ENCODE assay signal across 1 cellular context in the genomic region with DNA sequence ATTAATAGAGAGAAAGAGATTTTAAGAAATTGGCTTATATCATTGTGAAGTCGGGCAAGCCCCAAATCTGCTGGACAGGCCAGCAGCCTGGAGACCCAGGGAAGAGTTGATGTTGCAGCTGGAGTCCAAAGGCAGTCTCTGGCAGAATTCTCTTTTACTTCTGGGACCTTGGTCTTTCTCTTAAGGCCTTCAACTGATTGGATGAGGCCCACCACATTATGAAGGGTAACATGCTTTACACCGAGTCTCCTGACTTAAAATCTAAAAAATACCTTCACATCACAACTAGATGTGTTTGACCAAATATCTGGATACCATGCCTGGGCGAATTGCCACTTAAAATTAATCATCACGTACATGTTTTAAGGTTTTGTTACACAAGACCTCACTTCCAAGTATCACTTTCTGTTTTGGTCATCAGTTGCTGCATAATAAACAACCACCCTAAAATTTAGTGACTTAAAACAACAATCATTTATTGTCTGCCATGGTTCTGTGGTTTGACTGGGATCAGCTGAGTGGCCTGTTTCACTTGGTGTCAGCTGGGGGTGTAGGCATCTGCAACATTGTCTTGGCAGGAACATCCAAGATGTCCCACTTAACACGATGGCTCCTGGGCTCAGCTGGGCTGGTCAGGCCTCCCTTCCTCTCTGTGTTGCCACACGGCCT.
TF ChIP-seq lines count a peak whose summit lies in the region.

No MANE protein-coding gene starts in this region.

TF ChIP-seq in GM12878, 131 proteins besides CTCF, POLR2A, EP300 and RAD21 (continued from another document and continues in another):
- TF ChIP-seq, protein P1, sequence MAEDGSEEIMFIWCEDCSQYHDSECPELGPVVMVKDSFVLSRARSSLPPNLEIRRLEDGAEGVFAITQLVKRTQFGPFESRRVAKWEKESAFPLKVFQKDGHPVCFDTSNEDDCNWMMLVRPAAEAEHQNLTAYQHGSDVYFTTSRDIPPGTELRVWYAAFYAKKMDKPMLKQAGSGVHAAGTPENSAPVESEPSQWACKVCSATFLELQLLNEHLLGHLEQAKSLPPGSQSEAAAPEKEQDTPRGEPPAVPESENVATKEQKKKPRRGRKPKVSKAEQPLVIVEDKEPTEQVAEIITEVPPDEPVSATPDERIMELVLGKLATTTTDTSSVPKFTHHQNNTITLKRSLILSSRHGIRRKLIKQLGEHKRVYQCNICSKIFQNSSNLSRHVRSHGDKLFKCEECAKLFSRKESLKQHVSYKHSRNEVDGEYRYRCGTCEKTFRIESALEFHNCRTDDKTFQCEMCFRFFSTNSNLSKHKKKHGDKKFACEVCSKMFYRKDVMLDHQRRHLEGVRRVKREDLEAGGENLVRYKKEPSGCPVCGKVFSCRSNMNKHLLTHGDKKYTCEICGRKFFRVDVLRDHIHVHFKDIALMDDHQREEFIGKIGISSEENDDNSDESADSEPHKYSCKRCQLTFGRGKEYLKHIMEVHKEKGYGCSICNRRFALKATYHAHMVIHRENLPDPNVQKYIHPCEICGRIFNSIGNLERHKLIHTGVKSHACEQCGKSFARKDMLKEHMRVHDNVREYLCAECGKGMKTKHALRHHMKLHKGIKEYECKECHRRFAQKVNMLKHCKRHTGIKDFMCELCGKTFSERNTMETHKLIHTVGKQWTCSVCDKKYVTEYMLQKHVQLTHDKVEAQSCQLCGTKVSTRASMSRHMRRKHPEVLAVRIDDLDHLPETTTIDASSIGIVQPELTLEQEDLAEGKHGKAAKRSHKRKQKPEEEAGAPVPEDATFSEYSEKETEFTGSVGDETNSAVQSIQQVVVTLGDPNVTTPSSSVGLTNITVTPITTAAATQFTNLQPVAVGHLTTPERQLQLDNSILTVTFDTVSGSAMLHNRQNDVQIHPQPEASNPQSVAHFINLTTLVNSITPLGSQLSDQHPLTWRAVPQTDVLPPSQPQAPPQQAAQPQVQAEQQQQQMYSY (CRISPR knock-in tag; IDR thresholded peaks at IDR 0.05): no peak
- TF ChIP-seq IKZF1 (conservative IDR thresholded peaks at IDR 0.05): peak; percentile 74
- no peak for TF ChIP-seq ZNF384 (IDR thresholded peaks at IDR 0.05; ENCODE audit: borderline replicate concordance, low read depth, low read length)
- TF ChIP-seq NFXL1 (IDR thresholded peaks at IDR 0.05; ENCODE audit: borderline replicate concordance): no peak
- no peak for TF ChIP-seq NKRF (conservative IDR thresholded peaks at IDR 0.05)
- TF ChIP-seq TAF1 (IDR thresholded peaks at IDR 0.05; ENCODE audit: borderline replicate concordance, low read depth, low read length): no peak
- TF ChIP-seq FOS (IDR thresholded peaks at IDR 0.05; ENCODE audit: borderline replicate concordance, extremely low read depth, insufficient read length): no peak
- TF ChIP-seq, protein P2, sequence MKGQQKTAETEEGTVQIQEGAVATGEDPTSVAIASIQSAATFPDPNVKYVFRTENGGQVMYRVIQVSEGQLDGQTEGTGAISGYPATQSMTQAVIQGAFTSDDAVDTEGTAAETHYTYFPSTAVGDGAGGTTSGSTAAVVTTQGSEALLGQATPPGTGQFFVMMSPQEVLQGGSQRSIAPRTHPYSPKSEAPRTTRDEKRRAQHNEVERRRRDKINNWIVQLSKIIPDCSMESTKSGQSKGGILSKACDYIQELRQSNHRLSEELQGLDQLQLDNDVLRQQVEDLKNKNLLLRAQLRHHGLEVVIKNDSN (IDR thresholded peaks at IDR 0.05; ENCODE audit: borderline replicate concordance, extremely low read length, insufficient read depth, low read depth, low read length): no peak
- TF ChIP-seq MEF2A (IDR thresholded peaks at IDR 0.05; ENCODE audit: insufficient read depth, low read depth, low read length): no peak
- 0 out of 2 replicates have a peak, but pooled peaks have one; percentile 20 for TF ChIP-seq BACH1 (IDR thresholded peaks at IDR 0.05; ENCODE audit: borderline replicate concordance)
- TF ChIP-seq, protein P3, sequence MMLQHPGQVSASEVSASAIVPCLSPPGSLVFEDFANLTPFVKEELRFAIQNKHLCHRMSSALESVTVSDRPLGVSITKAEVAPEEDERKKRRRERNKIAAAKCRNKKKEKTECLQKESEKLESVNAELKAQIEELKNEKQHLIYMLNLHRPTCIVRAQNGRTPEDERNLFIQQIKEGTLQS (IDR thresholded peaks at IDR 0.05; ENCODE audit: borderline replicate concordance, extremely low read depth, low read depth, low read length): no peak
- no peak for TF ChIP-seq SMC3 (IDR thresholded peaks at IDR 0.05; ENCODE audit: borderline replicate concordance, low read length)
- TF ChIP-seq PML (IDR thresholded peaks at IDR 0.05; ENCODE audit: low read length): no peak
- TF ChIP-seq MTA2 (IDR thresholded peaks at IDR 0.05; ENCODE audit: low read depth): peak; percentile 91
- no peak for TF ChIP-seq ZNF274 (IDR thresholded peaks at IDR 0.05; ENCODE audit: insufficient read depth, insufficient read length)
- no peak for TF ChIP-seq KDM1A (IDR thresholded peaks at IDR 0.05; ENCODE audit: borderline replicate concordance)
- 0 out of 3 replicates have a peak, but pooled peaks of 1 of the 2 experiments have one; percentile 8 for TF ChIP-seq EGR1 (IDR thresholded peaks at IDR 0.05; ENCODE audit: borderline replicate concordance in 1 of 2, low read depth in 2 of 2, low read length in 2 of 2)
- no peak for TF ChIP-seq ZNF24 (IDR thresholded peaks at IDR 0.05)
- TF ChIP-seq NFIC (IDR thresholded peaks at IDR 0.05; ENCODE audit: low read depth, low read length): peak; percentile 79
- no peak for TF ChIP-seq NR2C2 (IDR thresholded peaks at IDR 0.05; ENCODE audit: borderline replicate concordance, control insufficient read depth, insufficient read length, low read depth)
- peak; percentile 95 for TF ChIP-seq JUNB (IDR thresholded peaks at IDR 0.05)
- TF ChIP-seq IKZF2 (IDR thresholded peaks at IDR 0.05): peak; percentile 80 to 86
- peak in 1 of 2 experiments; percentile 82; a peak in 1 of 4 replicates for TF ChIP-seq ETV6 (conservative IDR thresholded peaks at IDR 0.05 in 1 of 2, IDR thresholded peaks at IDR 0.05 in 1 of 2; ENCODE audit: borderline replicate concordance in 1 of 2, low read depth in 1 of 2)
- TF ChIP-seq HDAC2 (IDR thresholded peaks at IDR 0.05): no peak
- TF ChIP-seq NR2C1 (IDR thresholded peaks at IDR 0.05): no peak
- 0 out of 2 replicates have a peak, but pooled peaks have one; percentile 28 for TF ChIP-seq CBX5 (IDR thresholded peaks at IDR 0.05; ENCODE audit: low read depth)
- no peak for TF ChIP-seq MYB (IDR thresholded peaks at IDR 0.05; ENCODE audit: borderline replicate concordance, low read depth, low read length)
- 0 out of 2 replicates have a peak, but pooled peaks have one; percentile 12 for TF ChIP-seq YY1 (IDR thresholded peaks at IDR 0.05; ENCODE audit: low read depth, low read length)
- no peak for TF ChIP-seq EZH2 (IDR thresholded peaks at IDR 0.05; ENCODE audit: borderline replicate concordance, control insufficient read depth, low read depth, low read length)
- peak; percentile 72; the same call in 1 of the 2 replicates for TF ChIP-seq ZNF217 (IDR thresholded peaks at IDR 0.05)
- TF ChIP-seq RUNX3 (IDR thresholded peaks at IDR 0.05; ENCODE audit: low read length): peak; percentile 96
- TF ChIP-seq TBL1XR1 (IDR thresholded peaks at IDR 0.05; ENCODE audit: low read depth, low read length): peak; percentile 53
- peak; percentile 83 for TF ChIP-seq DPF2 (IDR thresholded peaks at IDR 0.05)
- TF ChIP-seq SKIL (IDR thresholded peaks at IDR 0.05; ENCODE audit: low read depth, poor library complexity, severe bottlenecking): peak; percentile 79
- TF ChIP-seq, protein P4, sequence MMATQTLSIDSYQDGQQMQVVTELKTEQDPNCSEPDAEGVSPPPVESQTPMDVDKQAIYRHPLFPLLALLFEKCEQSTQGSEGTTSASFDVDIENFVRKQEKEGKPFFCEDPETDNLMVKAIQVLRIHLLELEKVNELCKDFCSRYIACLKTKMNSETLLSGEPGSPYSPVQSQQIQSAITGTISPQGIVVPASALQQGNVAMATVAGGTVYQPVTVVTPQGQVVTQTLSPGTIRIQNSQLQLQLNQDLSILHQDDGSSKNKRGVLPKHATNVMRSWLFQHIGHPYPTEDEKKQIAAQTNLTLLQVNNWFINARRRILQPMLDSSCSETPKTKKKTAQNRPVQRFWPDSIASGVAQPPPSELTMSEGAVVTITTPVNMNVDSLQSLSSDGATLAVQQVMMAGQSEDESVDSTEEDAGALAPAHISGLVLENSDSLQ (IDR thresholded peaks at IDR 0.05): no peak; the same call in 1 of the 2 replicates
- no peak for TF ChIP-seq TCF3 (IDR thresholded peaks at IDR 0.05; ENCODE audit: borderline replicate concordance, insufficient read depth, low read depth, low read length)
- no peak for TF ChIP-seq ZZZ3 (IDR thresholded peaks at IDR 0.05; ENCODE audit: control insufficient read depth, insufficient read length, low read depth)
- TF ChIP-seq KAT2A (conservative IDR thresholded peaks at IDR 0.05; ENCODE audit: control insufficient read depth, low read depth, low read length): no peak
- peak; percentile 80 for TF ChIP-seq CBFB (IDR thresholded peaks at IDR 0.05; ENCODE audit: low read depth)
- TF ChIP-seq LARP7 (IDR thresholded peaks at IDR 0.05): no peak
- no peak for TF ChIP-seq HDGF (IDR thresholded peaks at IDR 0.05)
- peak; percentile 79; the same call in 1 of the 2 replicates for TF ChIP-seq EED (IDR thresholded peaks at IDR 0.05; ENCODE audit: low read depth)
- 0 out of 2 replicates have a peak, but pooled peaks have one; percentile 52 for TF ChIP-seq GATAD2B (conservative IDR thresholded peaks at IDR 0.05; ENCODE audit: low read depth)
- TF ChIP-seq HDAC6 (IDR thresholded peaks at IDR 0.05; ENCODE audit: unreplicated experiment): no peak
- peak; percentile 47; the same call in 1 of the 2 replicates for TF ChIP-seq FOXM1 (IDR thresholded peaks at IDR 0.05; ENCODE audit: low read depth, low read length)
- TF ChIP-seq RFX5 (IDR thresholded peaks at IDR 0.05; ENCODE audit: low read depth, low read length): no peak
- no peak for TF ChIP-seq CBX3 (IDR thresholded peaks at IDR 0.05; ENCODE audit: borderline replicate concordance, low read depth)
- TF ChIP-seq WRNIP1 (IDR thresholded peaks at IDR 0.05; ENCODE audit: borderline replicate concordance, low read depth, low read length): no peak; the same call in 1 of the 2 replicates
- TF ChIP-seq ZBED1 (IDR thresholded peaks at IDR 0.05; ENCODE audit: borderline replicate concordance): peak; percentile 48; the same call in 1 of the 2 replicates
- peak; percentile 86; the same call in 1 of the 2 replicates for TF ChIP-seq MTA3 (IDR thresholded peaks at IDR 0.05; ENCODE audit: borderline replicate concordance, low read length)
- TF ChIP-seq TARDBP (IDR thresholded peaks at IDR 0.05; ENCODE audit: borderline replicate concordance): no peak
- no peak; the same call in 1 of the 2 replicates for TF ChIP-seq PAX5 (IDR thresholded peaks at IDR 0.05; ENCODE audit: borderline replicate concordance, low read depth, low read length)
